Comparison of ENCODE assay signal across 8 cellular contexts in genomic region chr17:76869209-76869877, GRCh38. TPM values are rescaled to one million over a fixed set of nuclear protein-coding genes. Genes with fewer than 3 reads are reported as not detected.
DNase-seq lines count a peak whose midpoint lies in the region; ATAC-seq and TF ChIP-seq lines count a peak whose summit lies in the region.

No MANE protein-coding gene starts in this region.

- in situ Hi-C loops in astrocyte of the spinal cord (cut with HindIII; ENCODE audit: low sequenced_read_pairs) = no loop called here

- H3K27me3 ChIP-seq in CD4-positive, alpha-beta memory T cell (ENCODE audit: insufficient read depth, low read length) = peaks cover 5% of the 10 kb centered on the region
- peaks cover 32% of the 10 kb centered on the region for H3K27me3 ChIP-seq in HUES6 (ENCODE audit: control insufficient read depth, insufficient read depth, low read length)
- peaks cover 12 to 18% of the 10 kb centered on the region in 2 donors for H3K27me3 ChIP-seq in uterus

- H3K9ac ChIP-seq in HUES6 (ENCODE audit: low read length) = no peak overlapping the region

- H3K9me3 ChIP-seq in CD4-positive, alpha-beta memory T cell (ENCODE audit: control insufficient read depth in 1 of 2, low read length in 2 of 2) = no peaks in the 10 kb centered on the region
- H3K9me3 ChIP-seq in HUES6 (ENCODE audit: control insufficient read depth, insufficient read depth, low read depth, low read length) (no peaks in the 10 kb centered on the region), uterus (no peaks in the 10 kb centered on the region)

- H3K9me3 Mint-ChIP-seq in CD4-positive, alpha-beta memory T cell = peaks cover 0 to 2% (median 0%) of the 10 kb centered on the region in 8 donors
- no peaks in the 10 kb centered on the region for H3K9me3 Mint-ChIP-seq in naive thymus-derived CD8-positive, alpha-beta T cell

- intact Hi-C loops in CD4-positive, alpha-beta memory T cell (cut with micrococcal nuclease) = loop anchor here (5.0 kb wide), 1 partner anchor 378 kb away; no protein-coding TSS in a partner anchor
- intact Hi-C loops in uterus (cut with DNase I; ENCODE audit: low total_unique reads) = loop anchor here (5.0 kb wide), 2 partner anchors 188 to 378 kb away; no protein-coding TSS in a partner anchor

- POLR2A ChIA-PET in CD4-positive, alpha-beta memory T cell (lab: Charles Lee; ENCODE audit: partially characterized antibody) = interaction anchor here (0.7 to 1.6 kb wide), 3 partner anchors 11 to 197 kb away, joined by 3 to 4 read pairs (median 3); no protein-coding TSS in a partner anchor
- POLR2A ChIA-PET in naive thymus-derived CD8-positive, alpha-beta T cell (lab: Charles Lee) = interaction anchor here (0.5 to 2.1 kb wide), 4 partner anchors 83 to 187 kb away, joined by 3 to 6 read pairs (median 4); no protein-coding TSS in a partner anchor

- TF ChIP-seq CTCF in astrocyte of the spinal cord (IDR thresholded peaks at IDR 0.05; ENCODE audit: low read depth, low read length) (no peak), uterus (IDR thresholded peaks at IDR 0.05) (no peak)

- no peaks in the 10 kb centered on the region for H3K36me3 Mint-ChIP-seq in CD4-positive, alpha-beta memory T cell
- H3K36me3 Mint-ChIP-seq in naive thymus-derived CD8-positive, alpha-beta T cell = peaks cover 0 to 2% (median 0%) of the 10 kb centered on the region in 3 donors

- no peak overlapping the region for H3K27ac Mint-ChIP-seq in CD4-positive, alpha-beta memory T cell
- H3K27ac Mint-ChIP-seq in naive thymus-derived CD8-positive, alpha-beta T cell = no peak overlapping the region

- no peaks in the 10 kb centered on the region for H3K36me3 ChIP-seq in CD4-positive, alpha-beta memory T cell (ENCODE audit: insufficient read depth, low read length)
- H3K36me3 ChIP-seq in HUES6 (ENCODE audit: control insufficient read depth, insufficient read depth, low read length) (no peaks in the 10 kb centered on the region), uterus (no peaks in the 10 kb centered on the region)

- peaks cover 0 to 12% (median 6%) of the 10 kb centered on the region in 4 donors for H3K4me1 Mint-ChIP-seq in CD4-positive, alpha-beta memory T cell
- H3K4me1 Mint-ChIP-seq in naive thymus-derived CD8-positive, alpha-beta T cell = peaks cover 4 to 16% (median 14%) of the 10 kb centered on the region in 4 donors

- ATAC-seq in naive thymus-derived CD8-positive, alpha-beta T cell = no peak
- ATAC-seq in GM21723 (IDR thresholded peaks at IDR 0.05; ENCODE audit: unreplicated experiment) = no peak

- no peak overlapping the region for H3K27ac ChIP-seq in CD4-positive, alpha-beta memory T cell (ENCODE audit: low read depth, low read length)
- H3K27ac ChIP-seq in HUES6 (ENCODE audit: low read depth, low read length) = no peak overlapping the region
- no peak overlapping the region for H3K27ac ChIP-seq in uterus

- no peak for TF ChIP-seq POLR2A in uterus (IDR thresholded peaks at IDR 0.05)

- peak overlapping the region in 1 of 2 donors; percentile 1 for H3K4me3 ChIP-seq in CD4-positive, alpha-beta memory T cell (ENCODE audit: low read length in 2 of 2)
- peak overlapping the region; percentile 63 for H3K4me3 ChIP-seq in HUES6 (ENCODE audit: low read depth, low read length)
- peak overlapping the region; percentile 24 for H3K4me3 ChIP-seq in astrocyte of the spinal cord (ENCODE audit: low read depth, low read length)
- no peak overlapping the region for H3K4me3 ChIP-seq in uterus

- peaks cover 11% of the 10 kb centered on the region for H3K4me1 ChIP-seq in CD4-positive, alpha-beta memory T cell (ENCODE audit: insufficient read depth, low read length)
- H3K4me1 ChIP-seq in HUES6 (ENCODE audit: control insufficient read depth, insufficient read depth, low read length) (peaks cover 10% of the 10 kb centered on the region), uterus (peaks cover 0 to 21% of the 10 kb centered on the region in 2 donors)

- DNase-seq in CD4-positive, alpha-beta memory T cell = no peak
- DNase-seq in astrocyte of the spinal cord (ENCODE audit: low read depth, low spot score) (no peak), uterus (no peak), NCI-H446 (lab: John Stamatoyannopoulos, UW) (no peak)
- peak in 1 of 10 donors; percentile 14 for DNase-seq in naive thymus-derived CD8-positive, alpha-beta T cell
- DNase-seq in activated CD8-positive, alpha-beta memory T cell treated with anti-CD3 and anti-CD28 coated beads, Interleukin-2, amount 50 U/mL, for 4 hours = no peak

- H3K4me3 Mint-ChIP-seq in CD4-positive, alpha-beta memory T cell = peak overlapping the region in 7 of 8 donors; percentile 21 to 73 (median 62)
- peak overlapping the region; percentile 48 to 81 (median 56) for H3K4me3 Mint-ChIP-seq in naive thymus-derived CD8-positive, alpha-beta T cell

- CTCF ChIA-PET in CD4-positive, alpha-beta memory T cell (lab: Charles Lee; ENCODE audit: partially characterized antibody) = interaction anchor here (3.5 kb wide), 2 partner anchors 187 to 197 kb away, joined by 59 to 98 read pairs; no protein-coding TSS in a partner anchor

- H3K27me3 Mint-ChIP-seq in CD4-positive, alpha-beta memory T cell = peaks cover 6 to 23% of the 10 kb centered on the region in 2 donors
- peaks cover 5 to 35% (median 21%) of the 10 kb centered on the region in 5 donors for H3K27me3 Mint-ChIP-seq in naive thymus-derived CD8-positive, alpha-beta T cell

RNA-seq across cellular contexts. Expression of gene MGAT5B, which starts 1.1 kb away (rescaled TPM):
- total RNA-seq in CD4-positive, alpha-beta memory T cell = 1 to 10 TPM; 1.8 to 2.4 TPM
- polyA plus RNA-seq in CD4-positive, alpha-beta memory T cell = under 1 TPM in 1 of 2 donors, not detected in 1; 0.25 TPM
- 1 to 10 TPM; 1.7 to 2.0 TPM for total RNA-seq in naive thymus-derived CD8-positive, alpha-beta T cell
- not detected for polyA plus RNA-seq in naive thymus-derived CD8-positive, alpha-beta T cell
- total RNA-seq in uterus = 1 to 10 TPM in 2 of 4 donors, under 1 TPM in 1, not detected in 1; 0.59 to 3.3 (median 1.5) TPM

Comparison
In these comparisons a context has a peak if more than half of its experiments do, and no peak if none do; other contexts are left out.
1. H3K4me3 ChIP-seq: peak in HUES6 (single experiment) and astrocyte of the spinal cord (single experiment); none in uterus (0 of 2).